Comparison of ENCODE assay signal across 2 cellular contexts in the genomic region with DNA sequence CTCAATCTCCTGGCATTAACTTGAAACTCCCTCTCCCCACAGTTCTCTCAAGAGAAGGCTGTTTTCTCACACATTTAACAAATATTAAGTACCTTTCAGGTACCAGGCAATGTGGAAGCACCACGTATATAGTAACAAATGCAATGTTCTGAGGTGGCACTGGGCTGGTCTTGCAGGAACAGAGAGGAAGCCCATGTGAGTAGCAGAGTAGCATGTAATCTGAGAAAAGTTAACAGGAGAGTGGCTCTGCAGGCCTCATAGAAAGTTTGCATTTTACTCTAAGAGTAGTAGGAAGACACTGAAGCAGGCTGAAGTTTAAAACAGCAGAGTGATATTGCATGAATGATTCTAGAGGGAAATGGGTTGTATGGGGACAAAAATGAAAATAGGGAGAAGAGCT.
TF ChIP-seq lines count a peak whose summit lies in the region.

No MANE protein-coding gene starts in this region.

TF ChIP-seq in A549, 52 proteins besides CTCF, POLR2A, EP300 and RAD21:
- TF ChIP-seq KDM1A (IDR thresholded peaks at IDR 0.05; ENCODE audit: low read depth) (no peak), RFX5 (IDR thresholded peaks at IDR 0.05) (no peak), HOXB13 (CRISPR knock-in tag; IDR thresholded peaks at IDR 0.05; ENCODE audit: low read depth) (no peak), POLR2AphosphoS2 (conservative IDR thresholded peaks at IDR 0.05; ENCODE audit: low read length) (no peak), PHF8 (IDR thresholded peaks at IDR 0.05; ENCODE audit: borderline replicate concordance, low read depth) (no peak), RARB (CRISPR knock-in tag; IDR thresholded peaks at IDR 0.05) (no peak), HOXA7 (CRISPR knock-in tag; IDR thresholded peaks at IDR 0.05) (no peak), GATA3 (IDR thresholded peaks at IDR 0.05; ENCODE audit: borderline replicate concordance) (no peak), HDAC2 (IDR thresholded peaks at IDR 0.05) (no peak), NR3C1 (IDR thresholded peaks at IDR 0.05) (no peak), JUNB (IDR thresholded peaks at IDR 0.05) (no peak), MAZ (IDR thresholded peaks at IDR 0.05; ENCODE audit: borderline replicate concordance, low read depth, low read length) (no peak), RNF2 (IDR thresholded peaks at IDR 0.05; ENCODE audit: borderline replicate concordance, low read depth) (no peak), FOXS1 (CRISPR knock-in tag; IDR thresholded peaks at IDR 0.05) (no peak), ZSCAN20 (CRISPR knock-in tag; IDR thresholded peaks at IDR 0.05) (no peak)
- TF ChIP-seq, protein P1, sequence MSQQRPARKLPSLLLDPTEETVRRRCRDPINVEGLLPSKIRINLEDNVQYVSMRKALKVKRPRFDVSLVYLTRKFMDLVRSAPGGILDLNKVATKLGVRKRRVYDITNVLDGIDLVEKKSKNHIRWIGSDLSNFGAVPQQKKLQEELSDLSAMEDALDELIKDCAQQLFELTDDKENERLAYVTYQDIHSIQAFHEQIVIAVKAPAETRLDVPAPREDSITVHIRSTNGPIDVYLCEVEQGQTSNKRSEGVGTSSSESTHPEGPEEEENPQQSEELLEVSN (IDR thresholded peaks at IDR 0.05; ENCODE audit: borderline replicate concordance, low read depth): no peak

TF ChIP-seq in K562, 482 proteins besides CTCF, POLR2A, EP300 and RAD21:
- TF ChIP-seq ADNP (tag; IDR thresholded peaks at IDR 0.05) (no peak), TAL1 (IDR thresholded peaks at IDR 0.05) (no peak)
- TF ChIP-seq, protein P2, sequence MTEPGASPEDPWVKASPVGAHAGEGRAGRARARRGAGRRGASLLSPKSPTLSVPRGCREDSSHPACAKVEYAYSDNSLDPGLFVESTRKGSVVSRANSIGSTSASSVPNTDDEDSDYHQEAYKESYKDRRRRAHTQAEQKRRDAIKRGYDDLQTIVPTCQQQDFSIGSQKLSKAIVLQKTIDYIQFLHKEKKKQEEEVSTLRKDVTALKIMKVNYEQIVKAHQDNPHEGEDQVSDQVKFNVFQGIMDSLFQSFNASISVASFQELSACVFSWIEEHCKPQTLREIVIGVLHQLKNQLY (CRISPR knock-in tag; conservative IDR thresholded peaks at IDR 0.05): no peak
TF ChIP-seq in K562: peak in this region for 0.
